Comparison of ENCODE assay signal across 19 cellular contexts in the genomic region with DNA sequence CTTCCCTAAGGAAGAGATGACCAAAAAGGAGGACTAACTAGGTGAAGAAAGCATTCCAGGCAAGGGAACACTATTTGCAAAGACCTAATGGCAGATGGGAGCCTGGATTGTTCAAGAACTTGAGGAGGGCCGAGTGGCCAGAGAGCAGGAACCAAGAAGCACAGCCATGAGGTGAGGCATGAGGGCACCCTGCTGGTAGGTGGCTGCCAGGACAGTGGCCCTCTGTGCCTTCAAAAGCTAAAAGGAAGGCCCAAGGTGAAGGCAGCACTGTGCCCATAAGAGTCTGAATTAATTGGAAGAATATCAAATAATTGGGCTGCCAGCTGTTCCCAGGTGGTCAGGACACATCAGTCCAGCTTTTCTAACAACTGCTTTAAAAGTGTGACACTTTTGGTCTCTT. TPM values are rescaled to one million over a fixed set of nuclear protein-coding genes. Genes with fewer than 3 reads are reported as not detected.
DNase-seq lines count a peak whose midpoint lies in the region; ATAC-seq, FAIRE-seq and TF ChIP-seq lines count a peak whose summit lies in the region.
"Had no signal": no experiment of that assay in that cellular context is flagged by ENCODE, and none has a peak within 500 bp of the region (broad histone marks: within the 10 kb centered on the region; RNA-seq: fewer than 3 reads in every experiment).

No MANE protein-coding gene starts in this region.

- H3K4me3 ChIP-seq in GM06990 (replicated peaks; ENCODE audit: low read depth, low read length): no peak overlapping the region
- no peak overlapping the region for H3K4me3 ChIP-seq in ascending aorta
- no peak overlapping the region for H3K4me3 ChIP-seq in lower lobe of right lung
- H3K4me3 ChIP-seq in kidney (ENCODE audit: low read length in 2 of 2): no peak overlapping the region

- no peaks in the 10 kb centered on the region; the same call in 1 of the 2 replicates for H3K27me3 ChIP-seq in GM06990 (replicated peaks; ENCODE audit: control insufficient read depth, insufficient read depth, low read length)
- H3K27me3 ChIP-seq in ascending aorta: no peaks in the 10 kb centered on the region
- no peaks in the 10 kb centered on the region for H3K27me3 ChIP-seq in lower lobe of right lung (ENCODE audit: low read depth)

- H3K9ac ChIP-seq in kidney (ENCODE audit: low read length in 2 of 2): no peak overlapping the region

- ATAC-seq in lower lobe of right lung: peak; percentile 47 to 53
- no peak for ATAC-seq in HG02610 (IDR thresholded peaks at IDR 0.05; ENCODE audit: unreplicated experiment)
- ATAC-seq: left lobe of liver had no signal

- DNase-seq in GM06990 (ENCODE audit: extremely low read depth, insufficient read length) (no peak), HFFc6 (no peak), ascending aorta (ENCODE audit: low spot score in 2 of 2) (no peak), lower lobe of right lung (no peak), kidney (no peak), GOT3 (lab: John Stamatoyannopoulos, UW) (no peak), SHP77 (lab: John Stamatoyannopoulos, UW) (no peak)
- DNase-seq: activated CD4-positive, alpha-beta T cell treated with anti-CD3 and anti-CD28 coated beads, Interleukin-2, amount 50 U/mL, for 4 hours; activated naive CD4-positive, alpha-beta T cell treated with anti-CD3 and anti-CD28 coated beads, Interleukin-2, amount 10 ng/mL, durations not matched to agents 7 days and 5 days; CD4-positive, alpha-beta T cell; foreskin melanocyte; HCEC 1CT; Kasumi-1; NCI-H446; nucleus accumbens; stimulated activated CD4-positive, alpha-beta T cell treated with anti-CD3 and anti-CD28 coated beads, Interleukin-1b, Interleukin-23, amount 100 ng/mL, for 48 hours had no signal

- H3K27ac ChIP-seq in ascending aorta (no peak overlapping the region), lower lobe of right lung (no peak overlapping the region), kidney (ENCODE audit: low read depth in 2 of 2, low read length in 2 of 2) (no peak overlapping the region)

- no peak overlapping the region for H3K4me3 Mint-ChIP-seq in HFFc6
- H3K4me3 Mint-ChIP-seq: activated naive CD4-positive, alpha-beta T cell treated with anti-CD3 and anti-CD28 coated beads, Interleukin-2, amount 10 ng/mL, durations not matched to agents 7 days and 5 days; CD4-positive, alpha-beta T cell; stimulated activated memory B cell treated with anti-CD40 and anti-IgM and Interleukin-4, amounts not matched to agents 10 μg/mL and 1 μg/mL and 100 μg/mL, for 72 hours had no signal

- intact Hi-C loops in ascending aorta (cut with DNase I) (no loop called here), lower lobe of right lung (cut with DNase I) (no loop called here), kidney (cut with DNase I) (no loop called here)

- no peak for FAIRE-seq in kidney (lab: Jason Lieb, UNC)

- H3K4me1 Mint-ChIP-seq in HFFc6 (ENCODE audit: low read depth): no peaks in the 10 kb centered on the region
- H3K4me1 Mint-ChIP-seq: activated naive CD4-positive, alpha-beta T cell treated with anti-CD3 and anti-CD28 coated beads, Interleukin-2, amount 10 ng/mL, durations not matched to agents 7 days and 5 days; stimulated activated memory B cell treated with anti-CD40 and anti-IgM and Interleukin-4, amounts not matched to agents 10 μg/mL and 1 μg/mL and 100 μg/mL, for 72 hours had no signal

- no peaks in the 10 kb centered on the region for H3K9me3 Mint-ChIP-seq in HFFc6
- H3K9me3 Mint-ChIP-seq: activated naive CD4-positive, alpha-beta T cell treated with anti-CD3 and anti-CD28 coated beads, Interleukin-2, amount 10 ng/mL, durations not matched to agents 7 days and 5 days; CD4-positive, alpha-beta T cell; stimulated activated memory B cell treated with anti-CD40 and anti-IgM and Interleukin-4, amounts not matched to agents 10 μg/mL and 1 μg/mL and 100 μg/mL, for 72 hours had no signal

- no peaks in the 10 kb centered on the region; the same call in 1 of the 2 replicates for H3K27me3 Mint-ChIP-seq in HFFc6 (ENCODE audit: insufficient read depth)
- H3K27me3 Mint-ChIP-seq: activated naive CD4-positive, alpha-beta T cell treated with anti-CD3 and anti-CD28 coated beads, Interleukin-2, amount 10 ng/mL, durations not matched to agents 7 days and 5 days; CD4-positive, alpha-beta T cell had no signal

- no peaks in the 10 kb centered on the region for H3K36me3 ChIP-seq in GM06990 (ENCODE audit: control insufficient read depth, insufficient read depth, low read length)
- H3K36me3 ChIP-seq in ascending aorta: peaks cover 0 to 4% of the 10 kb centered on the region in 2 donors
- no peaks in the 10 kb centered on the region for H3K36me3 ChIP-seq in lower lobe of right lung
- H3K36me3 ChIP-seq in kidney (ENCODE audit: control insufficient read depth in 1 of 2, insufficient read depth in 2 of 2, low read length in 2 of 2): no peaks in the 10 kb centered on the region

- no peak overlapping the region for H3K27ac Mint-ChIP-seq in HFFc6
- H3K27ac Mint-ChIP-seq: activated naive CD4-positive, alpha-beta T cell treated with anti-CD3 and anti-CD28 coated beads, Interleukin-2, amount 10 ng/mL, durations not matched to agents 7 days and 5 days; CD4-positive, alpha-beta T cell; stimulated activated memory B cell treated with anti-CD40 and anti-IgM and Interleukin-4, amounts not matched to agents 10 μg/mL and 1 μg/mL and 100 μg/mL, for 72 hours had no signal

- TF ChIP-seq CTCF in GM06990 (IDR thresholded peaks at IDR 0.05; ENCODE audit: insufficient read depth, low read length, poor library complexity, severe bottlenecking) (peak; percentile 45), HFFc6 (IDR thresholded peaks at IDR 0.05) (peak; percentile 46), ascending aorta (IDR thresholded peaks at IDR 0.05) (peak in 2 of 3 experiments; percentile 40 to 42), lower lobe of right lung (IDR thresholded peaks at IDR 0.05) (peak; percentile 24), kidney (IDR thresholded peaks at IDR 0.05; ENCODE audit: borderline replicate concordance, extremely low read depth, insufficient read depth) (no peak)

- no peaks in the 10 kb centered on the region for H3K4me1 ChIP-seq in ascending aorta
- no peaks in the 10 kb centered on the region for H3K4me1 ChIP-seq in lower lobe of right lung
- H3K4me1 ChIP-seq in kidney (ENCODE audit: control insufficient read depth in 1 of 2, insufficient read depth in 1 of 2, low read depth in 1 of 2, low read length in 2 of 2): no peaks in the 10 kb centered on the region

- H3K36me3 Mint-ChIP-seq in HFFc6 (ENCODE audit: low read depth): peaks cover 11% of the 10 kb centered on the region
- H3K36me3 Mint-ChIP-seq: activated naive CD4-positive, alpha-beta T cell treated with anti-CD3 and anti-CD28 coated beads, Interleukin-2, amount 10 ng/mL, durations not matched to agents 7 days and 5 days; stimulated activated memory B cell treated with anti-CD40 and anti-IgM and Interleukin-4, amounts not matched to agents 10 μg/mL and 1 μg/mL and 100 μg/mL, for 72 hours had no signal

- H3K9me3 ChIP-seq in ascending aorta: no peaks in the 10 kb centered on the region
- no peaks in the 10 kb centered on the region for H3K9me3 ChIP-seq in lower lobe of right lung
- H3K9me3 ChIP-seq in kidney (ENCODE audit: control insufficient read depth in 1 of 2, low read length in 2 of 2): no peaks in the 10 kb centered on the region

RNA-seq across cellular contexts. Expression of a gene that starts 27.9 kb away (rescaled TPM):
- 10 to 100 TPM; 30.3 to 38.8 (median 36.2) TPM for total RNA-seq in HFFc6 (2021; fragmentation: NEBNext Ultra II Directional; extraction: Animal tissue kit (Norgen Biotek cat#: 25700))
- total RNA-seq in ascending aorta (80.9 TPM), lower lobe of right lung (60.3 TPM), kidney (78.3 TPM)
- polyA plus RNA-seq in kidney (ENCODE audit: insufficient read depth, low read depth, low replicate concordance): 55.9 TPM
